ENCODE assay signal across 16 cellular contexts in genomic region chr1:159938905-159939587, GRCh38. TPM values are rescaled to one million over a fixed set of nuclear protein-coding genes. Genes with fewer than 3 reads are reported as not detected.
"Had no signal": no experiment of that assay in that cellular context is flagged by ENCODE, and none has a peak within 500 bp of the region (broad histone marks: within the 10 kb centered on the region; RNA-seq: fewer than 3 reads in every experiment).

No MANE protein-coding gene starts in this region.

- H3K27me3 ChIP-seq: breast epithelium, thyroid gland had no signal

- H3K4me3 Mint-ChIP-seq: activated CD4-positive, alpha-beta T cell treated with anti-CD3 and anti-CD28 coated beads, Interleukin-2, amount 10 ng/mL, durations not matched to agents 24 days and 14 days had no signal

- H3K27ac Mint-ChIP-seq: activated CD4-positive, alpha-beta T cell treated with anti-CD3 and anti-CD28 coated beads, Interleukin-2, amount 10 ng/mL, durations not matched to agents 24 days and 14 days; activated naive CD4-positive, alpha-beta T cell treated with anti-CD3 and anti-CD28 coated beads, Interleukin-2, amount 50 U/mL, for 72 hours had no signal

- H3K27ac ChIP-seq: breast epithelium, thyroid gland had no signal

- H3K4me3 ChIP-seq: breast epithelium, thyroid gland had no signal

- ATAC-seq: left ventricle myocardium superior had no signal

- H3K9me3 ChIP-seq: breast epithelium, neutrophil, thyroid gland had no signal

- H3K36me3 ChIP-seq: breast epithelium, neutrophil, thyroid gland had no signal

- DNase-seq: activated CD4-positive, alpha-beta T cell treated with anti-CD3 and anti-CD28 coated beads, Interleukin-2, amount 10 ng/mL, durations not matched to agents 24 days and 14 days; activated effector memory CD4-positive, alpha-beta T cell treated with Interleukin-2 at 50 U/mL for 16 hours; activated T-cell treated with anti-CD3 and anti-CD28 coated beads for 4 hours; kidney; left ventricle myocardium superior; stimulated activated CD4-positive, alpha-beta T cell treated with anti-CD3 and anti-CD28 coated beads, Interleukin-15, amount 100 ng/mL, for 24 hours; stimulated activated CD4-positive, alpha-beta T cell treated with anti-CD3 and anti-CD28 coated beads, Interleukin-4, amount 100 ng/mL, for 24 hours; T-helper 9 cell; thyroid gland had no signal

- H3K36me3 Mint-ChIP-seq: activated naive CD4-positive, alpha-beta T cell treated with anti-CD3 and anti-CD28 coated beads, Interleukin-2, amount 50 U/mL, for 72 hours had no signal

- FAIRE-seq: kidney had no signal

RNA-seq across cellular contexts. Expression of gene IGSF9, which starts 6.4 kb away (rescaled TPM):
- total RNA-seq: activated CD4-positive, alpha-beta T cell treated with anti-CD3 and anti-CD28 coated beads, Interleukin-2, amount 10 ng/mL, durations not matched to agents 24 days and 14 days; activated naive CD4-positive, alpha-beta T cell treated with anti-CD3 and anti-CD28 coated beads, Interleukin-2, amount 50 U/mL, for 72 hours had no signal

RNA-seq across cellular contexts. Expression of gene SLAMF9, which starts 15.0 kb away (rescaled TPM):
- total RNA-seq: activated CD4-positive, alpha-beta T cell treated with anti-CD3 and anti-CD28 coated beads, Interleukin-2, amount 10 ng/mL, durations not matched to agents 24 days and 14 days; activated CD8-positive, alpha-beta memory T cell treated with anti-CD3 and anti-CD28 coated beads for 36 hours; activated naive CD4-positive, alpha-beta T cell treated with anti-CD3 and anti-CD28 coated beads, Interleukin-2, amount 50 U/mL, for 72 hours; breast epithelium; kidney; left ventricle myocardium superior; mesenteric fat pad; myocyte; skeletal muscle tissue; thyroid gland had no signal

RNA-seq across cellular contexts. Expression of gene CFAP45, which starts 39.1 kb away (rescaled TPM):
- total RNA-seq: myocyte, skeletal muscle tissue had no signal
